1 cellular context compared by ENCODE assay signal in genomic region chr1:232630047-232630893, GRCh38.
TF ChIP-seq lines count a peak whose summit lies in the region.

Gene SIPA1L2, minus strand, starts transcription at chr1:232630133. Its CDS starts 114,794 bp downstream, at chr1:232515339.

TF ChIP-seq in HEK293, 187 proteins besides CTCF, POLR2A, EP300 and RAD21 (continued from another document and continues in another):
- no peak for TF ChIP-seq PRDM2 (tag by site-specific recombination; IDR thresholded peaks at IDR 0.05; ENCODE audit: borderline replicate concordance)
- TF ChIP-seq PBX3 (CRISPR knock-in tag; IDR thresholded peaks at IDR 0.05): peak; percentile 98
- TF ChIP-seq ZNF221 (tag by site-specific recombination; IDR thresholded peaks at IDR 0.05; ENCODE audit: borderline replicate concordance): no peak
- TF ChIP-seq YY1 (tag by site-specific recombination; IDR thresholded peaks at IDR 0.05): no peak; the same call in 1 of the 2 replicates
- TF ChIP-seq TCF7L2 (IDR thresholded peaks at IDR 0.05; ENCODE audit: borderline replicate concordance, low read depth, low read length): no peak
- no peak for TF ChIP-seq TSHZ1 (tag by site-specific recombination; IDR thresholded peaks at IDR 0.05; ENCODE audit: borderline replicate concordance)
- no peak for TF ChIP-seq ZNF433 (tag by site-specific recombination; IDR thresholded peaks at IDR 0.05; ENCODE audit: low read depth)
- TF ChIP-seq KLF1 (tag by site-specific recombination; IDR thresholded peaks at IDR 0.05): peak; percentile 60
- TF ChIP-seq ZNF112 (tag by site-specific recombination; IDR thresholded peaks at IDR 0.05): no peak
- no peak for TF ChIP-seq ZNF18 (tag by site-specific recombination; IDR thresholded peaks at IDR 0.05)
- peak; percentile 85 for TF ChIP-seq ZXDB (tag by site-specific recombination; IDR thresholded peaks at IDR 0.05)
- no peak for TF ChIP-seq ZNF223 (tag by site-specific recombination; IDR thresholded peaks at IDR 0.05)
- peak; percentile 74; the same call in 1 of the 2 replicates for TF ChIP-seq ZNF639 (tag by site-specific recombination; IDR thresholded peaks at IDR 0.05)
- peak; percentile 52 for TF ChIP-seq ZNF394 (tag by site-specific recombination; IDR thresholded peaks at IDR 0.05; ENCODE audit: borderline replicate concordance)
- TF ChIP-seq ZEB2 (tag by site-specific recombination; IDR thresholded peaks at IDR 0.05): peak; percentile 95
- TF ChIP-seq ZNF26 (tag by site-specific recombination; IDR thresholded peaks at IDR 0.05): no peak
- TF ChIP-seq ZNF16 (tag by site-specific recombination; IDR thresholded peaks at IDR 0.05; ENCODE audit: low read depth): 0 out of 2 replicates have a peak, but pooled peaks have one; percentile 1
- peak; percentile 82 for TF ChIP-seq ZBTB26 (tag by site-specific recombination; optimal IDR thresholded peaks at IDR 0.05)
- TF ChIP-seq AEBP2 (tag by site-specific recombination; IDR thresholded peaks at IDR 0.05; ENCODE audit: borderline replicate concordance): no peak
- TF ChIP-seq ZNF362 (tag by site-specific recombination; IDR thresholded peaks at IDR 0.05): no peak
- TF ChIP-seq ZNF501 (tag by site-specific recombination; IDR thresholded peaks at IDR 0.05): peak; percentile 97
- no peak for TF ChIP-seq ZNF830 (tag by site-specific recombination; IDR thresholded peaks at IDR 0.05; ENCODE audit: low read depth)
- TF ChIP-seq ZNF366 (tag by site-specific recombination; conservative IDR thresholded peaks at IDR 0.05): peak; percentile 68
- no peak for TF ChIP-seq ZNF530 (tag by site-specific recombination; IDR thresholded peaks at IDR 0.05; ENCODE audit: low read depth)
- TF ChIP-seq ZNF621 (tag by site-specific recombination; IDR thresholded peaks at IDR 0.05): no peak
- TF ChIP-seq ZNF426 (tag by site-specific recombination; IDR thresholded peaks at IDR 0.05): no peak
- no peak for TF ChIP-seq KLF7 (tag by site-specific recombination; IDR thresholded peaks at IDR 0.05; ENCODE audit: borderline replicate concordance)
- peak; percentile 34; the same call in 1 of the 2 replicates for TF ChIP-seq EGR2 (tag by site-specific recombination; IDR thresholded peaks at IDR 0.05; ENCODE audit: low read depth)
- TF ChIP-seq ZNF658 (tag by site-specific recombination; IDR thresholded peaks at IDR 0.05): no peak
- no peak for TF ChIP-seq YY2 (tag by site-specific recombination; IDR thresholded peaks at IDR 0.05)
- peak; percentile 31 for TF ChIP-seq SP3 (tag by site-specific recombination; IDR thresholded peaks at IDR 0.05)
- no peak for TF ChIP-seq ZNF211 (tag by site-specific recombination; IDR thresholded peaks at IDR 0.05; ENCODE audit: low read depth)
- TF ChIP-seq ZNF600 (tag by site-specific recombination; IDR thresholded peaks at IDR 0.05): peak; percentile 98
- no peak for TF ChIP-seq KLF9 (tag by site-specific recombination; IDR thresholded peaks at IDR 0.05; ENCODE audit: low read depth)
- peak; percentile 40; the same call in 1 of the 2 replicates for TF ChIP-seq ZSCAN16 (tag by site-specific recombination; IDR thresholded peaks at IDR 0.05)
- no peak for TF ChIP-seq ZNF791 (tag by site-specific recombination; IDR thresholded peaks at IDR 0.05)
- TF ChIP-seq ZNF311 (tag by site-specific recombination; IDR thresholded peaks at IDR 0.05; ENCODE audit: borderline replicate concordance): no peak
- TF ChIP-seq ZNF645 (tag by site-specific recombination; IDR thresholded peaks at IDR 0.05): no peak
- TF ChIP-seq BCL11A (tag by site-specific recombination; IDR thresholded peaks at IDR 0.05; ENCODE audit: low read depth): no peak
- TF ChIP-seq ZNF629 (tag by site-specific recombination; IDR thresholded peaks at IDR 0.05): peak; percentile 67
- no peak for TF ChIP-seq ZNF747 (tag by site-specific recombination; IDR thresholded peaks at IDR 0.05)
- TF ChIP-seq ZNF184 (tag by site-specific recombination; IDR thresholded peaks at IDR 0.05): no peak
